12 cellular contexts compared by ENCODE assay signal in genomic region chr6:100665041-100665380, GRCh38.
DNase-seq lines count a peak whose midpoint lies in the region; ATAC-seq and TF ChIP-seq lines count a peak whose summit lies in the region.
"Had no signal": no experiment of that assay in that cellular context is flagged by ENCODE, and none has a peak within 500 bp of the region (broad histone marks: within the 10 kb centered on the region; RNA-seq: fewer than 3 reads in every experiment).

No MANE protein-coding gene starts in this region.

- intact Hi-C loops in sigmoid colon (cut with DNase I), result loop anchor here (10.0 kb wide), 2 partner anchors 550 to 660 kb away; no protein-coding TSS in a partner anchor

- POLR2A ChIA-PET in HEK293T (lab: Yijun Ruan, JAX), result no interaction called here

- H3K27ac Mint-ChIP-seq in activated naive CD8-positive, alpha-beta T cell treated with anti-CD3 and anti-CD28 coated beads for 36 hours, result no peak overlapping the region

- peaks cover 0 to 9% (median 0%) of the 10 kb centered on the region in 4 donors for H3K36me3 ChIP-seq in sigmoid colon
- H3K36me3 ChIP-seq: upper lobe of right lung had no signal

- H3K4me1 Mint-ChIP-seq in activated naive CD8-positive, alpha-beta T cell treated with anti-CD3 and anti-CD28 coated beads for 36 hours, result peaks cover 9% of the 10 kb centered on the region

- ATAC-seq in GM18502 (IDR thresholded peaks at IDR 0.05; ENCODE audit: poor library complexity, unreplicated experiment) (peak; percentile 99), HG03097 (IDR thresholded peaks at IDR 0.05; ENCODE audit: low FRiP score, unreplicated experiment) (peak; percentile 97)
- ATAC-seq: esophagus mucosa had no signal

- peaks cover 11% of the 10 kb centered on the region for H3K36me3 Mint-ChIP-seq in activated naive CD8-positive, alpha-beta T cell treated with anti-CD3 and anti-CD28 coated beads for 36 hours

- H3K27me3 Mint-ChIP-seq in activated naive CD8-positive, alpha-beta T cell treated with anti-CD3 and anti-CD28 coated beads for 36 hours, result no peaks in the 10 kb centered on the region

- no peak overlapping the region for H3K4me3 Mint-ChIP-seq in activated naive CD8-positive, alpha-beta T cell treated with anti-CD3 and anti-CD28 coated beads for 36 hours
- H3K4me3 Mint-ChIP-seq: activated T-cell treated with anti-CD3 and anti-CD28 coated beads, Interleukin-2, amount 50 U/mL, for 4 hours had no signal

- H3K4me3 ChIP-seq in sigmoid colon, result no peak overlapping the region
- H3K4me3 ChIP-seq: upper lobe of right lung had no signal

- H3K9me3 Mint-ChIP-seq in activated naive CD8-positive, alpha-beta T cell treated with anti-CD3 and anti-CD28 coated beads for 36 hours, result no peaks in the 10 kb centered on the region
- H3K9me3 Mint-ChIP-seq: activated T-cell treated with anti-CD3 and anti-CD28 coated beads, Interleukin-2, amount 50 U/mL, for 4 hours had no signal

- TF ChIP-seq EP300 in sigmoid colon (IDR thresholded peaks at IDR 0.05), result no peak

- no peaks in the 10 kb centered on the region for H3K4me1 ChIP-seq in sigmoid colon
- H3K4me1 ChIP-seq: upper lobe of right lung had no signal

- H3K27me3 ChIP-seq in sigmoid colon, result no peaks in the 10 kb centered on the region
- H3K27me3 ChIP-seq: upper lobe of right lung had no signal

- TF ChIP-seq CTCF in GM20000 (IDR thresholded peaks at IDR 0.05; ENCODE audit: extremely low read depth, missing control alignments) (no peak), sigmoid colon (IDR thresholded peaks at IDR 0.05) (no peak)

- TF ChIP-seq POLR2A in sigmoid colon (IDR thresholded peaks at IDR 0.05), result no peak

- H3K27ac ChIP-seq in caudate nucleus (ENCODE audit: low read depth, low read length) (no peak overlapping the region), sigmoid colon (no peak overlapping the region)
- H3K27ac ChIP-seq: upper lobe of right lung had no signal

- DNase-seq in GM20000 (ENCODE audit: low spot score) (peak; percentile 37), NCI-H510A (lab: John Stamatoyannopoulos, UW) (no peak), caudate nucleus (lab: John Stamatoyannopoulos, UW) (no peak), sigmoid colon (no peak), HEK293T (ENCODE audit: extremely low spot score) (no peak)
- peak; percentile 2 for DNase-seq in activated naive CD8-positive, alpha-beta T cell treated with anti-CD3 and anti-CD28 coated beads for 36 hours
- DNase-seq: activated T-cell treated with anti-CD3 and anti-CD28 coated beads, Interleukin-2, amount 50 U/mL, for 4 hours; mesendoderm; upper lobe of right lung had no signal

- WGBS in sigmoid colon, 2 donors, result 0 to 53% methylated on average over 1 of the region's 1 CpG

- H3K9me3 ChIP-seq in sigmoid colon, result no peaks in the 10 kb centered on the region
- H3K9me3 ChIP-seq: upper lobe of right lung had no signal

- CTCF ChIA-PET in HEK293T (lab: Yijun Ruan, JAX), result interaction anchor here (0.6 to 2.2 kb wide), 6 partner anchors 201 to 797 kb away, joined by 3 to 8 read pairs (median 4); no protein-coding TSS in a partner anchor

TF ChIP-seq in HEK293T, 16 proteins besides CTCF, POLR2A, EP300 and RAD21:
- TF ChIP-seq HDGF (IDR thresholded peaks at IDR 0.05; ENCODE audit: borderline replicate concordance) (no peak), FOXM1 (IDR thresholded peaks at IDR 0.05; ENCODE audit: borderline replicate concordance) (no peak), ARNT (IDR thresholded peaks at IDR 0.05) (no peak), ELF4 (IDR thresholded peaks at IDR 0.05) (no peak), TARDBP (IDR thresholded peaks at IDR 0.05) (no peak), LEF1 (IDR thresholded peaks at IDR 0.05; ENCODE audit: borderline replicate concordance) (no peak), FOXA1 (IDR thresholded peaks at IDR 0.05) (no peak), BHLHE40 (IDR thresholded peaks at IDR 0.05; ENCODE audit: borderline replicate concordance) (no peak), SUZ12 (IDR thresholded peaks at IDR 0.05) (no peak), L3MBTL2 (conservative IDR thresholded peaks at IDR 0.05) (no peak)

Comparison
In these comparisons a context has a peak if more than half of its experiments do, and no peak if none do; other contexts are left out.
1. DNase-seq: peak in GM20000 (single experiment) and activated naive CD8-positive, alpha-beta T cell treated with anti-CD3 and anti-CD28 coated beads for 36 hours (single experiment); none in NCI-H510A (single experiment), caudate nucleus (0 of 61), sigmoid colon (single experiment) and HEK293T (single experiment).